Comparison of ENCODE assay signal across 10 cellular contexts in genomic region chr3:194296448-194296831, GRCh38. TPM values are rescaled to one million over a fixed set of nuclear protein-coding genes. Genes with fewer than 3 reads are reported as not detected.
DNase-seq lines count a peak whose midpoint lies in the region; ATAC-seq, FAIRE-seq and TF ChIP-seq lines count a peak whose summit lies in the region.
"Had no signal": no experiment of that assay in that cellular context is flagged by ENCODE, and none has a peak within 500 bp of the region (broad histone marks: within the 10 kb centered on the region; RNA-seq: fewer than 3 reads in every experiment).

No MANE protein-coding gene starts in this region.

- ATAC-seq in natural killer cell (no peak), HG03039 (IDR thresholded peaks at IDR 0.05; ENCODE audit: unreplicated experiment) (no peak), HG03342 (IDR thresholded peaks at IDR 0.05; ENCODE audit: unreplicated experiment) (no peak)

- dilution Hi-C loops in keratinocyte (cut with MboI; ENCODE audit: extremely low pct_ligation_motif_present, low sequenced_read_pairs): no loop called here

- H3K36me3 ChIP-seq in keratinocyte (ENCODE audit: control insufficient read depth in 2 of 2, extremely low read depth in 1 of 2, insufficient read depth in 2 of 2, low read length in 2 of 2) (no peaks in the 10 kb centered on the region), smooth muscle cell (ENCODE audit: low read depth) (no peaks in the 10 kb centered on the region)
- H3K36me3 ChIP-seq: neutrophil had no signal

- H3K79me2 ChIP-seq in keratinocyte (ENCODE audit: control insufficient read depth, insufficient read depth, low read length) (no peaks in the 10 kb centered on the region), smooth muscle cell (ENCODE audit: low read depth) (no peaks in the 10 kb centered on the region)

- peak; percentile 17 for FAIRE-seq in keratinocyte (lab: Jason Lieb, UNC)

- H3K4me2 ChIP-seq in keratinocyte (ENCODE audit: control insufficient read depth, extremely low read depth, insufficient read depth, low read depth, low read length) (peak overlapping the region; percentile 65), smooth muscle cell (peak overlapping the region; percentile 91)

- peaks cover 16% of the 10 kb centered on the region for H3K4me1 ChIP-seq in keratinocyte (ENCODE audit: control insufficient read depth, extremely low read depth, insufficient read depth, low read length)
- H3K4me1 ChIP-seq in smooth muscle cell (ENCODE audit: low read depth): peaks cover 23% of the 10 kb centered on the region

- peaks cover 29% of the 10 kb centered on the region for H3K27me3 Mint-ChIP-seq in HFFc6 (ENCODE audit: insufficient read depth)
- H3K27me3 Mint-ChIP-seq in MCF 10A (ENCODE audit: insufficient read depth, unreplicated experiment): no peaks in the 10 kb centered on the region
- peaks cover 24 to 26% of the 10 kb centered on the region in 2 donors for H3K27me3 Mint-ChIP-seq in natural killer cell (ENCODE audit: low read depth in 2 of 2)

- peak overlapping the region; percentile 63 for H3K9ac ChIP-seq in keratinocyte (ENCODE audit: control insufficient read depth, extremely low read depth, insufficient read depth, low read length)
- H3K9ac ChIP-seq in smooth muscle cell (ENCODE audit: low read depth): peak overlapping the region; percentile 80

- H3K4me3 Mint-ChIP-seq in HFFc6 (peak overlapping the region; percentile 62), MCF 10A (ENCODE audit: unreplicated experiment) (no peak overlapping the region), natural killer cell (no peak overlapping the region)

- no peaks in the 10 kb centered on the region for H4K20me1 ChIP-seq in keratinocyte (ENCODE audit: control insufficient read depth, extremely low read depth, insufficient read depth, low read length)
- H4K20me1 ChIP-seq in smooth muscle cell (ENCODE audit: low read depth): no peaks in the 10 kb centered on the region

- H3K4me3 ChIP-seq in keratinocyte (ENCODE audit: control insufficient read depth in 2 of 3, extremely low read depth in 1 of 3, insufficient read depth in 2 of 3, low read depth in 1 of 3, low read length in 3 of 3): peak overlapping the region in 2 of 3 experiments; percentile 19 to 32
- H3K4me3 ChIP-seq in smooth muscle cell: peak overlapping the region; percentile 54

- no TSS peak for BruUV-seq in MCF 10A (replicated peaks; lab: Mats Ljungman, UMichigan)

- peaks cover 12% of the 10 kb centered on the region for H3F3A ChIP-seq in smooth muscle cell (ENCODE audit: low read depth)

- TF ChIP-seq CTCF in HFFc6 (IDR thresholded peaks at IDR 0.05): no peak
- no peak for TF ChIP-seq CTCF in MCF 10A (IDR thresholded peaks at IDR 0.05; ENCODE audit: unreplicated experiment)
- no peak for TF ChIP-seq CTCF in keratinocyte (optimal IDR thresholded peaks at IDR 0.05 in 1 of 3, IDR thresholded peaks at IDR 0.05 in 1 of 3, conservative IDR thresholded peaks at IDR 0.05 in 1 of 3; ENCODE audit: extremely low read depth in 1 of 3, insufficient read depth in 2 of 3, low read length in 3 of 3)
- no peak for TF ChIP-seq CTCF in smooth muscle cell (IDR thresholded peaks at IDR 0.05; ENCODE audit: borderline replicate concordance, insufficient read depth, poor library complexity, severe bottlenecking)
- TF ChIP-seq CTCF in natural killer cell (IDR thresholded peaks at IDR 0.05): no peak

- no peaks in the 10 kb centered on the region for H3K27me3 ChIP-seq in keratinocyte (ENCODE audit: control insufficient read depth, extremely low read depth, insufficient read depth, low read length)
- H3K27me3 ChIP-seq in smooth muscle cell (ENCODE audit: low read depth): no peaks in the 10 kb centered on the region

- H3K27ac ChIP-seq in keratinocyte (ENCODE audit: control insufficient read depth, insufficient read depth, low read length) (peak overlapping the region; percentile 56), smooth muscle cell (ENCODE audit: low read depth) (peak overlapping the region; percentile 84)
- H3K27ac ChIP-seq: neutrophil had no signal

- CTCF ChIA-PET in MCF 10A (lab: Yijun Ruan, JAX): interaction anchor here (0.6 to 1.1 kb wide), 3 partner anchors 19 to 157 kb away, joined by 3 to 8 read pairs (median 3); no protein-coding TSS in a partner anchor

- H3K4me1 Mint-ChIP-seq in HFFc6 (ENCODE audit: low read depth) (peaks cover 5% of the 10 kb centered on the region; the same call in 1 of the 2 replicates), MCF 10A (ENCODE audit: insufficient read depth, unreplicated experiment) (peaks cover 6% of the 10 kb centered on the region), natural killer cell (peaks cover 8 to 13% of the 10 kb centered on the region in 2 donors)

- H3K9me3 ChIP-seq in keratinocyte (ENCODE audit: control insufficient read depth, low read depth, low read length) (no peaks in the 10 kb centered on the region), smooth muscle cell (replicated peaks; ENCODE audit: low read depth) (no peaks in the 10 kb centered on the region)
- H3K9me3 ChIP-seq: neutrophil had no signal

- H3K36me3 Mint-ChIP-seq in HFFc6 (ENCODE audit: low read depth) (no peaks in the 10 kb centered on the region), MCF 10A (ENCODE audit: insufficient read depth, unreplicated experiment) (peaks cover 7% of the 10 kb centered on the region), natural killer cell (no peaks in the 10 kb centered on the region)

- DNase-seq in HFFc6: peak; percentile 61
- peak; percentile 97 for DNase-seq in MCF 10A (ENCODE audit: unreplicated experiment)
- peak; percentile 54 for DNase-seq in keratinocyte (ENCODE audit: low read depth, low spot score)
- DNase-seq in smooth muscle cell (lab: John Stamatoyannopoulos, UW; ENCODE audit: unreplicated experiment): no peak
- DNase-seq in natural killer cell: no peak
- no peak for DNase-seq in NCI-H1092 treated with DMSO at 0.1 percent for 48 hours (lab: John Stamatoyannopoulos, UW)
- DNase-seq: NCI-H2081 treated with DMSO at 0.1 percent for 48 hours had no signal

- intact Hi-C loops in MCF 10A (cut with micrococcal nuclease) (loop anchor here (1.0 kb wide), 1 partner anchor 37 kb away; no protein-coding TSS in a partner anchor), natural killer cell (cut with micrococcal nuclease) (no loop called here)

- H2AFZ ChIP-seq in keratinocyte (ENCODE audit: control insufficient read depth, low read length) (peak overlapping the region; percentile 83), smooth muscle cell (ENCODE audit: low read depth) (peak overlapping the region; percentile 76)

- WGBS in smooth muscle cell (ENCODE audit: low lambda C conversion rate): under 1% methylated on average over 13 of the region's 13 CpGs

- H3K9me3 Mint-ChIP-seq in HFFc6 (no peaks in the 10 kb centered on the region), MCF 10A (ENCODE audit: unreplicated experiment) (no peaks in the 10 kb centered on the region), natural killer cell (no peaks in the 10 kb centered on the region)

- POLR2A ChIA-PET in MCF 10A (lab: Yijun Ruan, JAX): interaction anchor here (0.6 to 1.0 kb wide), 5 partner anchors 11 to 463 kb away, joined by 3 to 8 read pairs (median 3); no protein-coding TSS in a partner anchor

- no peak overlapping the region for H3K27ac Mint-ChIP-seq in HFFc6
- H3K27ac Mint-ChIP-seq in MCF 10A (ENCODE audit: low read depth, unreplicated experiment): peak overlapping the region; percentile 12
- H3K27ac Mint-ChIP-seq in natural killer cell: no peak overlapping the region

- no peaks in the 10 kb centered on the region for H3K9me1 ChIP-seq in keratinocyte (ENCODE audit: control insufficient read depth, extremely low read depth, insufficient read depth, low read length)

RNA-seq across cellular contexts. Expression of gene CPN2, which starts 54.7 kb away (rescaled TPM):
- under 1 TPM; 0.24 to 0.56 (median 0.35) TPM for total RNA-seq in HFFc6 (2021; fragmentation: NEBNext Ultra II Directional; extraction: Animal tissue kit (Norgen Biotek cat#: 25700))
- total RNA-seq in MCF 10A (2022) (not detected in 2 replicates), smooth muscle cell (0.13 TPM in 1 of 2 replicates, not detected in the other), natural killer cell (not detected)
- polyA plus RNA-seq in keratinocyte (not detected in 3 replicates), smooth muscle cell (not detected in 2 replicates)
- not detected for polyA plus RNA-seq in keratinocyte (2011; ENCODE audit: low read depth)
- not detected in 2 replicates for polyA plus RNA-seq in keratinocyte (2011; cell fraction: cytosol; rRNA removed)
- polyA plus RNA-seq in keratinocyte (2011; cell fraction: nucleus; rRNA removed): not detected in 2 replicates
- polyA plus RNA-seq in keratinocyte (2012; ENCODE audit: low replicate concordance): not detected in 2 replicates
- polyA minus RNA-seq in keratinocyte: not detected in 3 replicates
- polyA minus RNA-seq in keratinocyte (2011; cell fraction: cytosol; rRNA and poly(A)+ RNA removed): not detected
- not detected in 2 replicates for polyA minus RNA-seq in keratinocyte (2011; cell fraction: nucleus; rRNA and poly(A)+ RNA removed)

Comparison
In these comparisons a context has a peak if more than half of its experiments do, and no peak if none do; other contexts are left out.
1. DNase-seq: peak in HFFc6 (single experiment), MCF 10A (single experiment) and keratinocyte (single experiment); none in smooth muscle cell (single experiment), natural killer cell (single experiment) and NCI-H1092 treated with DMSO at 0.1 percent for 48 hours (single experiment).